9 cellular contexts compared by ENCODE assay signal in genomic region chr6:41006217-41006616, GRCh38. TPM values are rescaled to one million over a fixed set of nuclear protein-coding genes. Genes with fewer than 3 reads are reported as not detected.
A peak's percentile ranks its signal among the peaks of the same experiment; 100 is the strongest.
DNase-seq lines count a peak whose midpoint lies in the region; ATAC-seq and TF ChIP-seq lines count a peak whose summit lies in the region.
"Not testable (repeated sequence)": the region's sequence is repeated elsewhere in the genome, so short reads cannot be mapped to it uniquely, and the experiment has no call there.
"Had no signal": no experiment of that assay in that cellular context is flagged by ENCODE, and none has a peak within 500 bp of the region (broad histone marks: within the 10 kb centered on the region; RNA-seq: fewer than 3 reads in every experiment).

No MANE protein-coding gene starts in this region.

- not testable (repeated sequence) for H3K18ac ChIP-seq in H9 (ENCODE audit: insufficient read length, low read depth, low read length)

- not testable (repeated sequence) for H3K27ac ChIP-seq in H9 (ENCODE audit: insufficient read length, low read depth, low read length)

- not testable (repeated sequence) for H3K36me3 Mint-ChIP-seq in H9 (ENCODE audit: insufficient read depth in 1 of 3, low read depth in 3 of 3); T-cell; mesothelial cell of epicardium

- not testable (repeated sequence) for H3K9me3 Mint-ChIP-seq in H9, T-cell, mesothelial cell of epicardium

- H2BK5ac ChIP-seq in H9 (ENCODE audit: insufficient read length, low read length): not testable (repeated sequence)

- no CpG with 5 or more reads among the region's 7 CpGs for WGBS in H9 (ENCODE audit: extremely low coverage, insufficient read length, low lambda C conversion rate)

- H2BK120ac ChIP-seq in H9 (ENCODE audit: low read depth, low read length, poor library complexity, severe bottlenecking): not testable (repeated sequence)

- H4K5ac ChIP-seq in H9 (ENCODE audit: insufficient read length, low read depth, low read length): not testable (repeated sequence)

- H3K23ac ChIP-seq in H9 (ENCODE audit: insufficient read length, low read depth, low read length): not testable (repeated sequence)

- H3K23me2 ChIP-seq in H9 (ENCODE audit: insufficient read length, low read depth, low read length, poor library complexity, severe bottlenecking): not testable (repeated sequence)

- not testable (repeated sequence) for H2AFZ ChIP-seq in H9 (ENCODE audit: low read length)

- H3K9ac ChIP-seq in H9 (ENCODE audit: extremely low read depth, insufficient read length, low read length): not testable (repeated sequence)

- TF ChIP-seq CTCF in H9 (conservative IDR thresholded peaks at IDR 0.05) (peak; percentile 85), mesothelial cell of epicardium (IDR thresholded peaks at IDR 0.05; ENCODE audit: unreplicated experiment) (peak; percentile 70)

- H4K8ac ChIP-seq in H9 (replicated peaks; ENCODE audit: insufficient read length, low read depth, low read length): not testable (repeated sequence)

- POLR2A ChIA-PET in T-cell (lab: Charles Lee): not testable (repeated sequence)

- not testable (repeated sequence) for H3K79me1 ChIP-seq in H9 (ENCODE audit: insufficient read depth, low read depth, low read length, poor library complexity, severe bottlenecking)

- not testable (repeated sequence) for H3K9me3 ChIP-seq in H9 (ENCODE audit: control insufficient read depth, low read depth, low read length)

- not testable (repeated sequence) for H3K4me1 ChIP-seq in H9 (ENCODE audit: insufficient read depth, low read length)

- not testable (repeated sequence) for H2BK15ac ChIP-seq in H9 (ENCODE audit: low read depth, low read length)

- not testable (repeated sequence) for H4K20me1 ChIP-seq in H9 (ENCODE audit: control insufficient read depth, insufficient read depth, insufficient read length)

- peak in 3 of 4 experiments; percentile 57 to 75 (median 64) for ATAC-seq in T-cell (replicated peaks in 1 of 4)

- H3K4me3 Mint-ChIP-seq in H9, T-cell, mesothelial cell of epicardium: not testable (repeated sequence)

- CTCF ChIA-PET in T-cell (lab: Charles Lee): not testable (repeated sequence)

- not testable (repeated sequence) for H3K14ac ChIP-seq in H9 (ENCODE audit: insufficient read depth, low read length)

- DNase-seq in CD1c-positive myeloid dendritic cell (ENCODE audit: extremely low spot score) (peak; percentile 78), H9 (peak; percentile 79), NCI-H2029 treated with DMSO at 0.1 percent for 48 hours (lab: John Stamatoyannopoulos, UW) (peak; percentile 51), T-cell (peak; percentile 5 to 58 (median 36)), fibroblast of gingiva (ENCODE audit: low read depth) (peak; percentile 58)
- peak; percentile 78 for DNase-seq in activated effector memory CD4-positive, alpha-beta T cell treated with anti-CD3 and anti-CD28 coated beads, Interleukin-2, amount 50 U/mL, for 16 hours
- DNase-seq in mesothelial cell of epicardium (ENCODE audit: low spot score in 2 of 2, unreplicated experiment in 2 of 2): not testable (repeated sequence)
- peak; percentile 11 to 51 (median 23) for DNase-seq in stimulated activated CD4-positive, alpha-beta T cell treated with anti-CD3 and anti-CD28 coated beads, TNF-alpha, amount 100 ng/mL, for 48 hours (ENCODE audit: low read depth in 3 of 3)

- peaks cover 8 to 13% of the 10 kb centered on the region in 2 experiments for H3K4me1 Mint-ChIP-seq in H9
- H3K4me1 Mint-ChIP-seq in T-cell, mesothelial cell of epicardium: not testable (repeated sequence)

- not testable (repeated sequence) for H3K79me2 ChIP-seq in H9 (ENCODE audit: insufficient read depth, low read length)

- not testable (repeated sequence) for H2AK5ac ChIP-seq in H9 (ENCODE audit: insufficient read length, low read length)

- H3T11ph ChIP-seq in H9 (ENCODE audit: low read length): not testable (repeated sequence)

- H3K27me3 Mint-ChIP-seq in H9 (ENCODE audit: low read depth) (peaks cover 19% of the 10 kb centered on the region), T-cell (peaks cover 25 to 27% of the 10 kb centered on the region in 2 donors), mesothelial cell of epicardium (ENCODE audit: low read depth) (peaks cover 13% of the 10 kb centered on the region)

- not testable (repeated sequence) for H3K4me2 ChIP-seq in H9 (ENCODE audit: insufficient read depth, insufficient read length, low read length)

- H3K4ac ChIP-seq in H9 (ENCODE audit: low read depth, low read length): not testable (repeated sequence)

- H2BK12ac ChIP-seq in H9 (ENCODE audit: insufficient read length, low read depth, low read length): not testable (repeated sequence)

- not testable (repeated sequence) for H3K27ac Mint-ChIP-seq in H9, T-cell, mesothelial cell of epicardium

- not testable (repeated sequence) for H3K56ac ChIP-seq in H9 (ENCODE audit: insufficient read length, low read depth, low read length)

- not testable (repeated sequence) for H4K91ac ChIP-seq in H9 (ENCODE audit: insufficient read length, low read depth, low read length)

- not testable (repeated sequence) for H2BK20ac ChIP-seq in H9 (ENCODE audit: low read depth, low read length, poor library complexity, severe bottlenecking)

- not testable (repeated sequence) for H3K27me3 ChIP-seq in H9 (ENCODE audit: insufficient read depth, low read length)

RNA-seq across cellular contexts. Expression of gene UNC5CL, which starts 32.8 kb away (rescaled TPM):
- total RNA-seq in H9 (2021) (0.79 and 0.81 TPM in 2 replicates), T-cell (1 to 10 TPM; 4.3 to 7.3 (median 5.5) TPM), mesothelial cell of epicardium (2.0 to 2.2 TPM (median 2.1 TPM) in 3 replicates)

RNA-seq across cellular contexts. Expression of gene TSPO2, which starts 36.0 kb away (rescaled TPM):
- total RNA-seq in H9 (2021): not detected in 2 replicates
- not detected for total RNA-seq in T-cell
- total RNA-seq in mesothelial cell of epicardium: not detected in 3 replicates
- total RNA-seq: subcutaneous adipose tissue had no signal

RNA-seq across cellular contexts. Expression of gene APOBEC2, which starts 46.8 kb away (rescaled TPM):
- total RNA-seq in H9 (2021): not detected in 2 replicates
- total RNA-seq in T-cell: not detected
- total RNA-seq in mesothelial cell of epicardium: 0.22 to 0.51 TPM (median 0.45 TPM) in 3 replicates
- total RNA-seq: subcutaneous adipose tissue had no signal
